In genomic region chr4:172813359-172813923, GRCh38 we compare ENCODE assay signal across 11 cellular contexts.
DNase-seq lines count a peak whose midpoint lies in the region; ATAC-seq lines count a peak whose summit lies in the region.
"Had no signal": no experiment of that assay in that cellular context is flagged by ENCODE, and none has a peak within 500 bp of the region (broad histone marks: within the 10 kb centered on the region; RNA-seq: fewer than 3 reads in every experiment).

No MANE protein-coding gene starts in this region.

- no CpG with 5 or more reads among the region's 11 CpGs for WGBS in neuronal stem cell (ENCODE audit: extremely low coverage in 2 of 2, insufficient read length in 2 of 2, insufficient replicate concordance in 1 of 2), 2 donors

- no peak overlapping the region for H3K18ac ChIP-seq in neuronal stem cell (ENCODE audit: low read length)

- no peak overlapping the region for H3K9ac ChIP-seq in neuronal stem cell (ENCODE audit: low read depth, low read length, poor library complexity)

- no peak overlapping the region for H3K4me3 ChIP-seq in neuronal stem cell (ENCODE audit: low read length in 2 of 2)

- H4K91ac ChIP-seq in neuronal stem cell (ENCODE audit: low read depth, low read length, poor library complexity) = no peak overlapping the region

- no peaks in the 10 kb centered on the region for H3K36me3 ChIP-seq in neuronal stem cell (replicated peaks in 1 of 2; ENCODE audit: control insufficient read depth in 2 of 2, insufficient read depth in 2 of 2, low read length in 2 of 2)
- H3K36me3 ChIP-seq: WERI-Rb-1 had no signal

- DNase-seq in neuronal stem cell (ENCODE audit: low spot score) (no peak), ecto neural progenitor cell (ENCODE audit: low spot score) (no peak), NCI-H1436 (lab: John Stamatoyannopoulos, UW) (no peak), RPMI8226 (no peak)
- DNase-seq: NCI-H526, WERI-Rb-1 had no signal

- no peaks in the 10 kb centered on the region for H3K79me1 ChIP-seq in neuronal stem cell (ENCODE audit: low read depth, low read length)

- H3K27ac ChIP-seq in neuronal stem cell (replicated peaks; ENCODE audit: low read length) = no peak overlapping the region
- H3K27ac ChIP-seq: WERI-Rb-1 had no signal

- ATAC-seq in GM19043 (IDR thresholded peaks at IDR 0.05; ENCODE audit: low read depth, unreplicated experiment) = peak; percentile 78
- ATAC-seq in HG02623 (IDR thresholded peaks at IDR 0.05; ENCODE audit: unreplicated experiment) = peak; percentile 78
- peak; percentile 76 for ATAC-seq in HG03521 (IDR thresholded peaks at IDR 0.05; ENCODE audit: unreplicated experiment)
- ATAC-seq: esophagus mucosa, sciatic nerve had no signal

- H2BK12ac ChIP-seq in neuronal stem cell (ENCODE audit: low read length) = no peak overlapping the region

- H2AK5ac ChIP-seq in neuronal stem cell (ENCODE audit: low read depth, low read length) = no peak overlapping the region

- peaks cover 5 to 32% of the 10 kb centered on the region in 2 donors for H3K4me1 ChIP-seq in neuronal stem cell (ENCODE audit: control insufficient read depth in 2 of 2, insufficient read depth in 1 of 2, low read depth in 1 of 2, low read length in 2 of 2)

- no peak overlapping the region for H2BK15ac ChIP-seq in neuronal stem cell (ENCODE audit: low read length)

- no peaks in the 10 kb centered on the region for H3K9me3 ChIP-seq in neuronal stem cell (replicated peaks in 1 of 2; ENCODE audit: control insufficient read depth in 2 of 2, insufficient read depth in 1 of 2, low read depth in 1 of 2, low read length in 2 of 2)

- H2BK120ac ChIP-seq in neuronal stem cell (ENCODE audit: low read depth, low read length) = no peak overlapping the region

- H3K27me3 ChIP-seq in neuronal stem cell (ENCODE audit: control insufficient read depth in 3 of 3, insufficient read depth in 3 of 3, low read depth in 1 of 3, low read length in 3 of 3) = no peaks in the 10 kb centered on the region

- no peak overlapping the region for H4K8ac ChIP-seq in neuronal stem cell (ENCODE audit: low read depth, low read length)

- H2AFZ ChIP-seq in neuronal stem cell (ENCODE audit: low read length) = peak overlapping the region; percentile 38

- no peak overlapping the region for H3K4ac ChIP-seq in neuronal stem cell (ENCODE audit: low read length)

- H3K4me2 ChIP-seq in neuronal stem cell (ENCODE audit: insufficient read depth, low read length, poor library complexity, severe bottlenecking) = no peak overlapping the region

- H2BK5ac ChIP-seq in neuronal stem cell (ENCODE audit: low read length) = no peak overlapping the region

- H3K23ac ChIP-seq in neuronal stem cell (ENCODE audit: low read depth, low read length, poor library complexity) = no peak overlapping the region

- H3K14ac ChIP-seq in neuronal stem cell (ENCODE audit: low read length) = peak overlapping the region; percentile 47
